In genomic region chr20:41170386-41171105, GRCh38 we compare ENCODE assay signal across 12 cellular contexts. TPM values are rescaled to one million over a fixed set of nuclear protein-coding genes. Genes with fewer than 3 reads are reported as not detected.
DNase-seq lines count a peak whose midpoint lies in the region; ATAC-seq and TF ChIP-seq lines count a peak whose summit lies in the region.
"Had no signal": no experiment of that assay in that cellular context is flagged by ENCODE, and none has a peak within 500 bp of the region (broad histone marks: within the 10 kb centered on the region; RNA-seq: fewer than 3 reads in every experiment).

No MANE protein-coding gene starts in this region.

- intact Hi-C loops in activated naive CD4-positive, alpha-beta T cell treated with anti-CD3 and anti-CD28 coated beads for 36 hours (cut with micrococcal nuclease): loop anchor here (5.0 kb wide), 1 partner anchor 33 kb away; the partner anchor contains the start of gene PLCG1
- intact Hi-C loops in natural killer cell (cut with micrococcal nuclease): no loop called here

- H3K9me3 Mint-ChIP-seq in activated CD8-positive, alpha-beta memory T cell treated with anti-CD3 and anti-CD28 coated beads, Interleukin-2, amount 10 ng/mL, durations not matched to agents 7 days and 5 days (ENCODE audit: low read depth): no peaks in the 10 kb centered on the region
- H3K9me3 Mint-ChIP-seq in activated naive CD4-positive, alpha-beta T cell treated with anti-CD3 and anti-CD28 coated beads for 36 hours: no peaks in the 10 kb centered on the region
- H3K9me3 Mint-ChIP-seq in natural killer cell: no peaks in the 10 kb centered on the region

- H3K27me3 Mint-ChIP-seq in activated CD8-positive, alpha-beta memory T cell treated with anti-CD3 and anti-CD28 coated beads, Interleukin-2, amount 10 ng/mL, durations not matched to agents 7 days and 5 days: no peaks in the 10 kb centered on the region
- H3K27me3 Mint-ChIP-seq in activated naive CD4-positive, alpha-beta T cell treated with anti-CD3 and anti-CD28 coated beads for 36 hours (ENCODE audit: low read depth): no peaks in the 10 kb centered on the region
- no peaks in the 10 kb centered on the region for H3K27me3 Mint-ChIP-seq in natural killer cell (ENCODE audit: low read depth in 2 of 2)

- DNase-seq in activated CD8-positive, alpha-beta memory T cell treated with anti-CD3 and anti-CD28 coated beads, Interleukin-2, amount 50 U/mL, for 4 hours: peak; percentile 5
- DNase-seq in activated CD8-positive, alpha-beta memory T cell treated with anti-CD3 and anti-CD28 coated beads, Interleukin-2, amount 10 ng/mL, durations not matched to agents 7 days and 5 days: no peak
- DNase-seq in activated naive CD4-positive, alpha-beta T cell treated with anti-CD3 and anti-CD28 coated beads for 36 hours: peak; percentile 1
- DNase-seq in epithelial cell of prostate (ENCODE audit: low read depth, low spot score) (no peak), suprapubic skin (ENCODE audit: low spot score in 2 of 2) (peak; percentile 44 to 50), NCI-H69 (lab: John Stamatoyannopoulos, UW) (no peak), SW480 (ENCODE audit: low spot score) (no peak), natural killer cell (no peak)
- DNase-seq: DMS79, Karpas-422, T1000 had no signal

- TF ChIP-seq CTCF in suprapubic skin (IDR thresholded peaks at IDR 0.05): no peak
- no peak for TF ChIP-seq CTCF in natural killer cell (IDR thresholded peaks at IDR 0.05)

- peaks cover 88% of the 10 kb centered on the region for H3K36me3 ChIP-seq in suprapubic skin

- no peak for ATAC-seq in activated CD8-positive, alpha-beta memory T cell treated with anti-CD3 and anti-CD28 coated beads, Interleukin-2, amount 10 ng/mL, durations not matched to agents 7 days and 5 days
- no peak for ATAC-seq in natural killer cell

- H3K4me1 Mint-ChIP-seq in activated CD8-positive, alpha-beta memory T cell treated with anti-CD3 and anti-CD28 coated beads, Interleukin-2, amount 10 ng/mL, durations not matched to agents 7 days and 5 days: peaks cover 39% of the 10 kb centered on the region
- H3K4me1 Mint-ChIP-seq in activated naive CD4-positive, alpha-beta T cell treated with anti-CD3 and anti-CD28 coated beads for 36 hours (ENCODE audit: low read depth): peaks cover 7% of the 10 kb centered on the region
- peaks cover 30 to 38% of the 10 kb centered on the region in 2 donors for H3K4me1 Mint-ChIP-seq in natural killer cell

- H3K27ac ChIP-seq in epithelial cell of prostate (peak overlapping the region; percentile 31), suprapubic skin (no peak overlapping the region)

- H3K9me3 ChIP-seq in suprapubic skin: no peaks in the 10 kb centered on the region
- H3K9me3 ChIP-seq: testis had no signal

- peaks cover 27% of the 10 kb centered on the region for H3K4me1 ChIP-seq in suprapubic skin

- no peak for TF ChIP-seq EP300 in suprapubic skin (IDR thresholded peaks at IDR 0.05)

- no peak for TF ChIP-seq POLR2A in suprapubic skin (IDR thresholded peaks at IDR 0.05)

- peaks cover 68% of the 10 kb centered on the region for H3K36me3 Mint-ChIP-seq in activated CD8-positive, alpha-beta memory T cell treated with anti-CD3 and anti-CD28 coated beads, Interleukin-2, amount 10 ng/mL, durations not matched to agents 7 days and 5 days
- peaks cover 38% of the 10 kb centered on the region for H3K36me3 Mint-ChIP-seq in activated naive CD4-positive, alpha-beta T cell treated with anti-CD3 and anti-CD28 coated beads for 36 hours (ENCODE audit: low read depth)
- peaks cover 22% of the 10 kb centered on the region for H3K36me3 Mint-ChIP-seq in natural killer cell

- CTCF ChIA-PET in activated CD8-positive, alpha-beta memory T cell treated with anti-CD3 and anti-CD28 coated beads, Interleukin-2, amount 10 ng/mL, durations not matched to agents 7 days and 5 days (lab: Charles Lee): interaction anchor here (0.7 to 3.6 kb wide), 6 partner anchors 14 to 170 kb away, joined by 3 to 30 read pairs (median 6); partner anchors contain the start of gene LPIN3
- CTCF ChIA-PET in activated naive CD4-positive, alpha-beta T cell treated with anti-CD3 and anti-CD28 coated beads for 36 hours (lab: Charles Lee): interaction anchor here (1.0 to 2.9 kb wide), 3 partner anchors 13 to 61 kb away, joined by 3 to 15 read pairs (median 8); no protein-coding TSS in a partner anchor

- no peak overlapping the region for H3K27ac Mint-ChIP-seq in activated CD8-positive, alpha-beta memory T cell treated with anti-CD3 and anti-CD28 coated beads, Interleukin-2, amount 10 ng/mL, durations not matched to agents 7 days and 5 days
- peak overlapping the region; percentile 30 for H3K27ac Mint-ChIP-seq in activated naive CD4-positive, alpha-beta T cell treated with anti-CD3 and anti-CD28 coated beads for 36 hours
- H3K27ac Mint-ChIP-seq in natural killer cell: peak overlapping the region in 1 of 2 donors; percentile 53

- H3K4me3 ChIP-seq in suprapubic skin: no peak overlapping the region
- H3K4me3 ChIP-seq: testis had no signal

- WGBS in suprapubic skin: 93% methylated on average over 6 of the region's 6 CpGs

- no peak overlapping the region for H3K4me3 Mint-ChIP-seq in activated CD8-positive, alpha-beta memory T cell treated with anti-CD3 and anti-CD28 coated beads, Interleukin-2, amount 10 ng/mL, durations not matched to agents 7 days and 5 days
- no peak overlapping the region for H3K4me3 Mint-ChIP-seq in activated naive CD4-positive, alpha-beta T cell treated with anti-CD3 and anti-CD28 coated beads for 36 hours
- no peak overlapping the region for H3K4me3 Mint-ChIP-seq in natural killer cell

- no peaks in the 10 kb centered on the region for H3K27me3 ChIP-seq in suprapubic skin
- H3K27me3 ChIP-seq: testis had no signal

RNA-seq across cellular contexts. Expression of gene PLCG1, which starts 33.2 kb away (rescaled TPM):
- total RNA-seq in activated CD8-positive, alpha-beta memory T cell treated with anti-CD3 and anti-CD28 coated beads, Interleukin-2, amount 10 ng/mL, durations not matched to agents 7 days and 5 days: 100 to 1,000 TPM; 201 to 337 TPM
- 100 to 1,000 TPM; 117 to 136 TPM for total RNA-seq in activated naive CD4-positive, alpha-beta T cell treated with anti-CD3 and anti-CD28 coated beads for 36 hours
- total RNA-seq in suprapubic skin (100 to 1,000 TPM in 1 of 4 donors, 10 to 100 TPM in 3; 54.0 to 188 (median 91.5) TPM), natural killer cell (100 to 1,000 TPM; 199 to 242 (median 236) TPM)

Comparison
In these comparisons a context has a peak if more than half of its experiments do, and no peak if none do; other contexts are left out.
1. DNase-seq: peak in activated CD8-positive, alpha-beta memory T cell treated with anti-CD3 and anti-CD28 coated beads, Interleukin-2, amount 50 U/mL, for 4 hours (single experiment), activated naive CD4-positive, alpha-beta T cell treated with anti-CD3 and anti-CD28 coated beads for 36 hours (single experiment) and suprapubic skin (2 of 2); none in activated CD8-positive, alpha-beta memory T cell treated with anti-CD3 and anti-CD28 coated beads, Interleukin-2, amount 10 ng/mL, durations not matched to agents 7 days and 5 days (single experiment), epithelial cell of prostate (single experiment), NCI-H69 (single experiment), SW480 (single experiment) and natural killer cell (single experiment).